8 cellular contexts compared by ENCODE assay signal in the genomic region with DNA sequence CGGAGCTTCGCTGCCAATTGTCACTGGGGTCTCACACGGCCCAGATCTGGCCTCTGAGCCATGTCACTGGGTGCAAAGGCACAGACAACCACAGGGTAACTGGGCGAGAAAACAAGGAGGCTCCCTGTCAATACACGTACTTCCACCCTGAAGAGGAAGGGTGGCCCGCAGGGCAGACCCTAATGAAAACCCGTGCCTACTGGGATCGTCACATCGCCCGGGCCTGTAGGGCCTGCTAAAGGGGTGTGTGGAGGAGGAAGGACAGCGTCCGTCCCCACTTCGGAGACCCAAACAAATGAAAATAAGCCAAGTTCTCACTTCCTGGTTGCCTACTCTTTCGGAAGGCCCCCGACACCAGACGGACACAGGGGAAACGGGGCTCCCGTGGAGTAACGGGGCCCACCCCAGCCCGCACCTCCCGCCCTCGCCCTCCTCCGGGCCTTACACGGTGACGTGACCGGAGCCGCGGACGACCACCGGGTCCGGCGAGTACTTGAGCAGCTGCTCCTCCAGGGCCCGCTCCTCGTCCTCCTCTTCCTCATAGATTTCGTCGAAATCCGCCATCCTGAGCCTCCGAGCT. TPM values are rescaled to one million over a fixed set of nuclear protein-coding genes. Genes with fewer than 3 reads are reported as not detected.
A peak's percentile ranks its signal among the peaks of the same experiment; 100 is the strongest.
DNase-seq lines count a peak whose midpoint lies in the region; ATAC-seq and TF ChIP-seq lines count a peak whose summit lies in the region.

No MANE protein-coding gene starts in this region.

- H3K36me3 Mint-ChIP-seq in T-cell, result peaks cover 15% of the 10 kb centered on the region

- peak overlapping the region; percentile 98 to 99 for H3K27ac Mint-ChIP-seq in T-cell

- peaks cover 52 to 59% (median 52%) of the 10 kb centered on the region in 3 donors for H3K4me1 Mint-ChIP-seq in T-cell

- CTCF ChIA-PET in T-cell (lab: Charles Lee), result interaction anchor here in 1 of 2 donors (1.6 kb wide), 1 partner anchor 10 kb away, joined by 7 read pairs; no protein-coding TSS in a partner anchor

- ATAC-seq in GM18873 (IDR thresholded peaks at IDR 0.05; ENCODE audit: low FRiP score, unreplicated experiment) (peak; percentile 21), HG03139 (IDR thresholded peaks at IDR 0.05; ENCODE audit: unreplicated experiment) (peak; percentile 22), T-cell (replicated peaks in 1 of 4) (peak; percentile 16 to 33 (median 27))

- H3K4me3 Mint-ChIP-seq in T-cell, result peak overlapping the region; percentile 89 to 99 (median 98)

- H3K27me3 ChIP-seq in brain microvascular endothelial cell (replicated peaks), result no peaks in the 10 kb centered on the region

- H3K27ac ChIP-seq in brain microvascular endothelial cell, result peak overlapping the region; percentile 82

- peak; percentile 19 for DNase-seq in AG20443 (ENCODE audit: low spot score)
- DNase-seq in T-cell, result peak in 33 of 34 experiments; percentile 8 to 49 (median 28)
- DNase-seq in brain microvascular endothelial cell, result no peak
- DNase-seq in islet precursor cell, result peak; percentile 68
- DNase-seq in stimulated activated CD4-positive, alpha-beta T cell treated with anti-CD3 and anti-CD28 coated beads, Interleukin-1b, Interleukin-23, amount 100 ng/mL, for 48 hours, result peak; percentile 20
- DNase-seq in kidney glomerular epithelial cell (lab: John Stamatoyannopoulos, UW), result no peak

- no peaks in the 10 kb centered on the region for H3K9me3 Mint-ChIP-seq in T-cell

- H3K36me3 ChIP-seq in brain microvascular endothelial cell (replicated peaks), result no peaks in the 10 kb centered on the region

- H3K4me3 ChIP-seq in brain microvascular endothelial cell (ENCODE audit: low read depth, low read length), result peak overlapping the region; percentile 83

- POLR2A ChIA-PET in T-cell (lab: Charles Lee), result interaction anchor here (0.5 to 0.6 kb wide), 4 partner anchors 10 to 80 kb away, joined by 3 to 5 read pairs (median 3); no protein-coding TSS in a partner anchor

- H3K27me3 Mint-ChIP-seq in T-cell, result no peaks in the 10 kb centered on the region

- in situ Hi-C loops in brain microvascular endothelial cell (cut with HindIII; ENCODE audit: low pct_ligation_motif_present, low sequenced_read_pairs), result no loop called here

- TF ChIP-seq CTCF in brain microvascular endothelial cell (IDR thresholded peaks at IDR 0.05; ENCODE audit: low read depth, low read length, missing control alignments), result peak; percentile 4

RNA-seq across cellular contexts. Expression of a gene that starts 0.6 kb away (rescaled TPM):
- total RNA-seq in T-cell, result 10 to 100 TPM; 38.8 to 59.3 (median 40.5) TPM

RNA-seq across cellular contexts. Expression of a gene that starts 36.1 kb away (rescaled TPM):
- not detected for total RNA-seq in T-cell

Comparison
In these comparisons a context has a peak if more than half of its experiments do, and no peak if none do; other contexts are left out.
1. DNase-seq: peak in AG20443 (single experiment), T-cell (33 of 34), islet precursor cell (single experiment) and stimulated activated CD4-positive, alpha-beta T cell treated with anti-CD3 and anti-CD28 coated beads, Interleukin-1b, Interleukin-23, amount 100 ng/mL, for 48 hours (single experiment); none in brain microvascular endothelial cell (single experiment) and kidney glomerular epithelial cell (single experiment).
2. Peak in every context shown above with its lines, with median percentiles within 50 percentile points of each other: ATAC-seq.